Comparison of ENCODE assay signal across 17 cellular contexts in genomic region chr20:13877789-13878188, GRCh38.
A peak's percentile ranks its signal among the peaks of the same experiment; 100 is the strongest.
DNase-seq lines count a peak whose midpoint lies in the region; ATAC-seq, FAIRE-seq and TF ChIP-seq lines count a peak whose summit lies in the region.
"Had no signal": no experiment of that assay in that cellular context is flagged by ENCODE, and none has a peak within 500 bp of the region (broad histone marks: within the 10 kb centered on the region; RNA-seq: fewer than 3 reads in every experiment).

No MANE protein-coding gene starts in this region.

- H3K27me3 Mint-ChIP-seq in activated naive CD4-positive, alpha-beta T cell treated with anti-CD3 and anti-CD28 coated beads, Interleukin-2, amount 10 ng/mL, durations not matched to agents 7 days and 5 days, result no peaks in the 10 kb centered on the region

- FAIRE-seq in islet of Langerhans (lab: Jason Lieb, UNC), result peak; percentile 97

- ATAC-seq in HG03045 (IDR thresholded peaks at IDR 0.05; ENCODE audit: unreplicated experiment), result no peak
- no peak for ATAC-seq in HG02938 (IDR thresholded peaks at IDR 0.05; ENCODE audit: unreplicated experiment)

- CTCF ChIA-PET in activated naive CD4-positive, alpha-beta T cell treated with anti-CD3 and anti-CD28 coated beads, Interleukin-2, amount 10 ng/mL, durations not matched to agents 7 days and 5 days (lab: Charles Lee), result interaction anchor here (0.6 kb wide), 1 partner anchor 40 kb away, joined by 3 read pairs; no protein-coding TSS in a partner anchor

- H3K27me3 ChIP-seq in sigmoid colon, result no peaks in the 10 kb centered on the region
- no peaks in the 10 kb centered on the region for H3K27me3 ChIP-seq in effector memory CD4-positive, alpha-beta T cell (replicated peaks; ENCODE audit: control insufficient read depth, insufficient read depth, low read length, poor library complexity, severe bottlenecking)
- H3K27me3 ChIP-seq: BE2C, ovary had no signal

- H3K4me1 Mint-ChIP-seq in activated naive CD4-positive, alpha-beta T cell treated with anti-CD3 and anti-CD28 coated beads, Interleukin-2, amount 10 ng/mL, durations not matched to agents 7 days and 5 days, result no peaks in the 10 kb centered on the region

- TF ChIP-seq EP300 in sigmoid colon (IDR thresholded peaks at IDR 0.05), result peak in 3 of 4 donors; percentile 39 to 77 (median 60)

- no peaks in the 10 kb centered on the region for H3K36me3 ChIP-seq in sigmoid colon
- H3K36me3 ChIP-seq in effector memory CD4-positive, alpha-beta T cell (ENCODE audit: control insufficient read depth, insufficient read depth, low read length), result no peaks in the 10 kb centered on the region
- H3K36me3 ChIP-seq: BE2C, left ventricle myocardium inferior, ovary had no signal

- TF ChIP-seq POLR2A in sigmoid colon (IDR thresholded peaks at IDR 0.05), result no peak

- peaks cover 0 to 61% (median 59%) of the 10 kb centered on the region in 4 donors for H3K4me1 ChIP-seq in sigmoid colon
- no peaks in the 10 kb centered on the region for H3K4me1 ChIP-seq in effector memory CD4-positive, alpha-beta T cell (ENCODE audit: control insufficient read depth, insufficient read depth, low read length, poor library complexity, severe bottlenecking)
- H3K4me1 ChIP-seq: BE2C, left ventricle myocardium inferior had no signal

- no peaks in the 10 kb centered on the region for H3K9me3 Mint-ChIP-seq in activated naive CD4-positive, alpha-beta T cell treated with anti-CD3 and anti-CD28 coated beads, Interleukin-2, amount 10 ng/mL, durations not matched to agents 7 days and 5 days

- 17 to 34% methylated on average over 4 of the region's 4 CpGs for WGBS in sigmoid colon, 2 donors

- intact Hi-C loops in sigmoid colon (cut with DNase I), result no loop called here

- H3K27ac Mint-ChIP-seq in activated naive CD4-positive, alpha-beta T cell treated with anti-CD3 and anti-CD28 coated beads, Interleukin-2, amount 10 ng/mL, durations not matched to agents 7 days and 5 days, result no peak overlapping the region

- TF ChIP-seq CTCF in LNCaP clone FGC (IDR thresholded peaks at IDR 0.05; ENCODE audit: control insufficient read depth, extremely low read depth, insufficient read depth) (no peak), sigmoid colon (IDR thresholded peaks at IDR 0.05) (no peak)

- peak overlapping the region; percentile 8 to 81 (median 68) for H3K27ac ChIP-seq in sigmoid colon
- no peak overlapping the region for H3K27ac ChIP-seq in effector memory CD4-positive, alpha-beta T cell (ENCODE audit: insufficient read depth, low read length, poor library complexity, severe bottlenecking)
- H3K27ac ChIP-seq: left ventricle myocardium inferior, ovary, skin epidermis had no signal

- DNase-seq in LNCaP clone FGC (ENCODE audit: low read depth), result peak; percentile 37
- DNase-seq in NCI-H2227 treated with DMSO at 0.1 percent for 48 hours (lab: John Stamatoyannopoulos, UW), result peak; percentile 33
- peak; percentile 74 for DNase-seq in sigmoid colon
- no peak for DNase-seq in effector memory CD4-positive, alpha-beta T cell
- DNase-seq in activated naive CD4-positive, alpha-beta T cell treated with anti-CD3 and anti-CD28 coated beads, Interleukin-2, amount 10 ng/mL, durations not matched to agents 7 days and 5 days, result no peak
- DNase-seq: activated CD4-positive, alpha-beta T cell treated with anti-CD3 and anti-CD28 coated beads for 4 hours; activated effector memory CD4-positive, alpha-beta T cell treated with Interleukin-2 at 50 U/mL for 16 hours; BE2C; central memory CD4-positive, alpha-beta T cell; left ventricle myocardium inferior; NCI-H187; ovary; stimulated activated CD4-positive, alpha-beta T cell treated with anti-CD3 and anti-CD28 coated beads, Interleukin-4, amount 100 ng/mL, for 4 hours had no signal

- no peaks in the 10 kb centered on the region for H3K36me3 Mint-ChIP-seq in activated naive CD4-positive, alpha-beta T cell treated with anti-CD3 and anti-CD28 coated beads, Interleukin-2, amount 10 ng/mL, durations not matched to agents 7 days and 5 days

- no peaks in the 10 kb centered on the region for H3K9me3 ChIP-seq in sigmoid colon
- no peaks in the 10 kb centered on the region for H3K9me3 ChIP-seq in effector memory CD4-positive, alpha-beta T cell (ENCODE audit: control insufficient read depth, low read length)
- H3K9me3 ChIP-seq: BE2C, left ventricle myocardium inferior, ovary had no signal

- H3K4me3 Mint-ChIP-seq in activated naive CD4-positive, alpha-beta T cell treated with anti-CD3 and anti-CD28 coated beads, Interleukin-2, amount 10 ng/mL, durations not matched to agents 7 days and 5 days, result no peak overlapping the region

- no peak overlapping the region for H3K4me3 ChIP-seq in LNCaP clone FGC (ENCODE audit: low read depth, low read length)
- no peak overlapping the region for H3K4me3 ChIP-seq in sigmoid colon
- H3K4me3 ChIP-seq in effector memory CD4-positive, alpha-beta T cell (ENCODE audit: insufficient read depth, low read depth, low read length, poor library complexity, severe bottlenecking), result no peak overlapping the region
- H3K4me3 ChIP-seq: left ventricle myocardium inferior, ovary, skin epidermis had no signal

Comparison
In these comparisons a context has a peak if more than half of its experiments do, and no peak if none do; other contexts are left out.
1. DNase-seq: peak in LNCaP clone FGC (single experiment), NCI-H2227 treated with DMSO at 0.1 percent for 48 hours (single experiment) and sigmoid colon (single experiment); none in effector memory CD4-positive, alpha-beta T cell (0 of 3) and activated naive CD4-positive, alpha-beta T cell treated with anti-CD3 and anti-CD28 coated beads, Interleukin-2, amount 10 ng/mL, durations not matched to agents 7 days and 5 days (single experiment).